ENCODE assay signal across 18 cellular contexts in genomic region chr20:52937701-52938100, GRCh38. TPM values are rescaled to one million over a fixed set of nuclear protein-coding genes. Genes with fewer than 3 reads are reported as not detected.
A peak's percentile ranks its signal among the peaks of the same experiment; 100 is the strongest.
DNase-seq lines count a peak whose midpoint lies in the region; ATAC-seq and TF ChIP-seq lines count a peak whose summit lies in the region.
"Had no signal": no experiment of that assay in that cellular context is flagged by ENCODE, and none has a peak within 500 bp of the region (broad histone marks: within the 10 kb centered on the region; RNA-seq: fewer than 3 reads in every experiment).

No MANE protein-coding gene starts in this region.

- H3K4me1 Mint-ChIP-seq in endodermal cell (peaks cover 13% of the 10 kb centered on the region), type B pancreatic cell (ENCODE audit: unreplicated experiment) (no peaks in the 10 kb centered on the region), MCF 10A (ENCODE audit: insufficient read depth, unreplicated experiment) (peaks cover 9% of the 10 kb centered on the region)
- H3K4me1 Mint-ChIP-seq in activated CD4-positive, alpha-beta T cell treated with anti-CD3 and anti-CD28 coated beads for 36 hours = no peaks in the 10 kb centered on the region
- H3K4me1 Mint-ChIP-seq: activated CD4-positive, alpha-beta T cell treated with anti-CD3 and anti-CD28 coated beads, Interleukin-2, amount 10 ng/mL, durations not matched to agents 7 days and 5 days; memory B cell had no signal

- POLR2A ChIA-PET in PC-3 (lab: Charles Lee; ENCODE audit: unreplicated experiment) = no interaction called here
- POLR2A ChIA-PET in MCF 10A (lab: Yijun Ruan, JAX) = interaction anchor here (0.9 kb wide), 1 partner anchor 11 kb away, joined by 6 read pairs; no protein-coding TSS in a partner anchor
- POLR2A ChIA-PET in activated CD4-positive, alpha-beta T cell treated with anti-CD3 and anti-CD28 coated beads for 36 hours (lab: Charles Lee) = no interaction called here

- H3K27me3 Mint-ChIP-seq in endodermal cell (ENCODE audit: insufficient read depth) (no peaks in the 10 kb centered on the region), type B pancreatic cell (peaks cover 3% of the 10 kb centered on the region), MCF 10A (ENCODE audit: insufficient read depth, unreplicated experiment) (peaks cover 8% of the 10 kb centered on the region)
- H3K27me3 Mint-ChIP-seq in activated CD4-positive, alpha-beta T cell treated with anti-CD3 and anti-CD28 coated beads for 36 hours = no peaks in the 10 kb centered on the region
- H3K27me3 Mint-ChIP-seq: activated CD4-positive, alpha-beta T cell treated with anti-CD3 and anti-CD28 coated beads, Interleukin-2, amount 10 ng/mL, durations not matched to agents 7 days and 5 days had no signal

- H3K36me3 Mint-ChIP-seq in endodermal cell (ENCODE audit: low read depth) = no peaks in the 10 kb centered on the region
- no peaks in the 10 kb centered on the region for H3K36me3 Mint-ChIP-seq in type B pancreatic cell
- no peaks in the 10 kb centered on the region for H3K36me3 Mint-ChIP-seq in MCF 10A (ENCODE audit: insufficient read depth, unreplicated experiment)
- H3K36me3 Mint-ChIP-seq in activated CD4-positive, alpha-beta T cell treated with anti-CD3 and anti-CD28 coated beads for 36 hours (ENCODE audit: low read depth) = no peaks in the 10 kb centered on the region
- H3K36me3 Mint-ChIP-seq: memory B cell had no signal

- no peaks in the 10 kb centered on the region for H3K4me1 ChIP-seq in PC-3 (ENCODE audit: insufficient read depth, low read length)
- H3K4me1 ChIP-seq in endodermal cell (ENCODE audit: control insufficient read depth, insufficient read depth, low read length) = peaks cover 7% of the 10 kb centered on the region
- H3K4me1 ChIP-seq: adrenal gland, colonic mucosa had no signal

- CTCF ChIA-PET in PC-3 (lab: Charles Lee) = no interaction called here
- CTCF ChIA-PET in MCF 10A (lab: Yijun Ruan, JAX) = interaction anchor here (0.7 to 0.9 kb wide), 2 partner anchors 38 to 212 kb away, joined by 3 read pairs; no protein-coding TSS in a partner anchor
- CTCF ChIA-PET in activated CD4-positive, alpha-beta T cell treated with anti-CD3 and anti-CD28 coated beads for 36 hours (lab: Charles Lee) = no interaction called here

- DNase-seq in SIG-M5 treated with dmso at 0.1 percent for 504 hours (lab: John Stamatoyannopoulos, UW; ENCODE audit: unreplicated experiment) = peak; percentile 32
- DNase-seq in SIG-M5 (lab: John Stamatoyannopoulos, UW) = no peak
- DNase-seq in PC-3 = no peak
- peak; percentile 63 for DNase-seq in endodermal cell
- DNase-seq in type B pancreatic cell (ENCODE audit: extremely low spot score, unreplicated experiment) = no peak
- no peak for DNase-seq in MCF 10A (ENCODE audit: unreplicated experiment)
- no peak for DNase-seq in activated CD4-positive, alpha-beta T cell treated with anti-CD3 and anti-CD28 coated beads for 36 hours
- DNase-seq in NCI-H2107 (lab: John Stamatoyannopoulos, UW) = no peak
- DNase-seq: activated CD4-positive, alpha-beta T cell treated with anti-CD3 and anti-CD28 coated beads, Interleukin-2, amount 10 ng/mL, durations not matched to agents 7 days and 5 days; activated T-cell treated with anti-CD3 and anti-CD28 coated beads, Interleukin-2, amount 50 U/mL, for 72 hours; adrenal gland; colonic mucosa; DMS53; esophagus squamous epithelium; hypothalamus; occipital lobe had no signal

- H3K27me3 ChIP-seq in PC-3 (ENCODE audit: low read length) (peaks cover 12% of the 10 kb centered on the region; the same call in 1 of the 2 replicates), endodermal cell (ENCODE audit: control insufficient read depth, insufficient read depth, low read length, poor library complexity, severe bottlenecking) (no peaks in the 10 kb centered on the region)
- H3K27me3 ChIP-seq: adrenal gland, colonic mucosa, esophagus squamous epithelium had no signal

- H3K4me2 ChIP-seq in PC-3 (ENCODE audit: low read length) = no peak overlapping the region

- no peaks in the 10 kb centered on the region for H4K20me1 ChIP-seq in PC-3 (ENCODE audit: low read length)

- H3K4me3 Mint-ChIP-seq in endodermal cell (no peak overlapping the region), type B pancreatic cell (no peak overlapping the region), MCF 10A (ENCODE audit: unreplicated experiment) (no peak overlapping the region)
- no peak overlapping the region for H3K4me3 Mint-ChIP-seq in activated CD4-positive, alpha-beta T cell treated with anti-CD3 and anti-CD28 coated beads for 36 hours
- H3K4me3 Mint-ChIP-seq: activated CD4-positive, alpha-beta T cell treated with anti-CD3 and anti-CD28 coated beads, Interleukin-2, amount 10 ng/mL, durations not matched to agents 7 days and 5 days; activated T-cell treated with anti-CD3 and anti-CD28 coated beads, Interleukin-2, amount 50 U/mL, for 72 hours; memory B cell; T-helper 1 cell treated with Interleukin-12 subunit alpha and Interleukin-12 subunit beta and Interleukin-4 antibody, amounts not matched to agents 30 μg/mL and 1 μg/mL, for 36 hours had no signal

- intact Hi-C loops in PC-3 (cut with micrococcal nuclease) (no loop called here), MCF 10A (cut with micrococcal nuclease) (no loop called here)
- intact Hi-C loops in activated CD4-positive, alpha-beta T cell treated with anti-CD3 and anti-CD28 coated beads for 36 hours (cut with DNase I, micrococcal nuclease) = no loop called here

- 0 out of 2 replicates have a peak, but pooled peaks cover 4% of the 10 kb centered on the region for H3K9me3 ChIP-seq in PC-3 (ENCODE audit: low read length)
- peaks cover 16% of the 10 kb centered on the region for H3K9me3 ChIP-seq in endodermal cell (ENCODE audit: control insufficient read depth, low read length)
- H3K9me3 ChIP-seq: adrenal gland, colonic mucosa, esophagus squamous epithelium had no signal

- H3K27ac Mint-ChIP-seq in endodermal cell (peak overlapping the region; percentile 40), type B pancreatic cell (no peak overlapping the region), MCF 10A (ENCODE audit: low read depth, unreplicated experiment) (no peak overlapping the region)
- no peak overlapping the region for H3K27ac Mint-ChIP-seq in activated CD4-positive, alpha-beta T cell treated with anti-CD3 and anti-CD28 coated beads for 36 hours
- H3K27ac Mint-ChIP-seq: activated CD4-positive, alpha-beta T cell treated with anti-CD3 and anti-CD28 coated beads, Interleukin-2, amount 10 ng/mL, durations not matched to agents 7 days and 5 days; activated T-cell treated with anti-CD3 and anti-CD28 coated beads, Interleukin-2, amount 50 U/mL, for 72 hours; memory B cell; T-helper 1 cell treated with Interleukin-12 subunit alpha and Interleukin-12 subunit beta and Interleukin-4 antibody, amounts not matched to agents 30 μg/mL and 1 μg/mL, for 36 hours had no signal

- TF ChIP-seq CTCF in PC-3 (conservative IDR thresholded peaks at IDR 0.05; ENCODE audit: low read depth, low read length) (0 out of 2 replicates have a peak, but pooled peaks have one; percentile 20), endodermal cell (conservative IDR thresholded peaks at IDR 0.05) (peak; percentile 63), type B pancreatic cell (conservative IDR thresholded peaks at IDR 0.05) (peak; percentile 38), MCF 10A (IDR thresholded peaks at IDR 0.05; ENCODE audit: unreplicated experiment) (no peak)

- no peak overlapping the region for H2AFZ ChIP-seq in PC-3 (ENCODE audit: low read length)

- H3K9me3 Mint-ChIP-seq in endodermal cell (peaks cover 5% of the 10 kb centered on the region), type B pancreatic cell (peaks cover 12% of the 10 kb centered on the region), MCF 10A (ENCODE audit: unreplicated experiment) (no peaks in the 10 kb centered on the region)
- H3K9me3 Mint-ChIP-seq in activated CD4-positive, alpha-beta T cell treated with anti-CD3 and anti-CD28 coated beads for 36 hours (ENCODE audit: low read depth) = no peaks in the 10 kb centered on the region
- H3K9me3 Mint-ChIP-seq: activated CD4-positive, alpha-beta T cell treated with anti-CD3 and anti-CD28 coated beads, Interleukin-2, amount 10 ng/mL, durations not matched to agents 7 days and 5 days; memory B cell had no signal

- no peak overlapping the region for H3K9ac ChIP-seq in PC-3 (ENCODE audit: low read length)
- no peak overlapping the region for H3K9ac ChIP-seq in endodermal cell (ENCODE audit: extremely low read depth, low read length, poor library complexity, severe bottlenecking)

- H3K27ac ChIP-seq in PC-3 (ENCODE audit: low read length) = no peak overlapping the region
- H3K27ac ChIP-seq in endodermal cell (ENCODE audit: low read depth, low read length) = no peak overlapping the region
- H3K27ac ChIP-seq: adrenal gland, colonic mucosa, esophagus squamous epithelium had no signal

- H3K4me3 ChIP-seq in PC-3 (ENCODE audit: low read length) (no peak overlapping the region), endodermal cell (ENCODE audit: low read length) (peak overlapping the region; percentile 24)
- H3K4me3 ChIP-seq: colonic mucosa, esophagus squamous epithelium had no signal

- no peaks in the 10 kb centered on the region for H3F3A ChIP-seq in PC-3 (ENCODE audit: low read length, unreplicated experiment)

- WGBS in endodermal cell (ENCODE audit: insufficient coverage in 1 of 2, insufficient read length in 1 of 2), 2 experiments = 77 to 100% methylated on average over 1 to 3 of the region's 3 CpGs

- BruUV-seq in PC-3 (replicated peaks; lab: Mats Ljungman, UMichigan) (no TSS peak), MCF 10A (replicated peaks; lab: Mats Ljungman, UMichigan) (no TSS peak)

- ATAC-seq in PC-3 = no peak
- ATAC-seq in activated CD4-positive, alpha-beta T cell treated with anti-CD3 and anti-CD28 coated beads for 36 hours = no peak
- ATAC-seq: activated T-cell treated with anti-CD3 and anti-CD28 coated beads, Interleukin-2, amount 50 U/mL, for 72 hours had no signal

- H3K36me3 ChIP-seq in PC-3 (ENCODE audit: low read depth, low read length) (no peaks in the 10 kb centered on the region), endodermal cell (ENCODE audit: control insufficient read depth, insufficient read depth, low read length) (no peaks in the 10 kb centered on the region)
- H3K36me3 ChIP-seq: adrenal gland, colonic mucosa, esophagus squamous epithelium had no signal

- H3K79me2 ChIP-seq in PC-3 (ENCODE audit: low read length) = no peaks in the 10 kb centered on the region

- no peaks in the 10 kb centered on the region for H3K9me2 ChIP-seq in PC-3 (replicated peaks; ENCODE audit: low read length)

RNA-seq across cellular contexts. Expression of gene TSHZ2, which starts 34.5 kb away (rescaled TPM):
- total RNA-seq in PC-3 (2014; rRNA removed) (not detected in 2 replicates), endodermal cell (under 1 TPM; 0.07 to 0.31 TPM), type B pancreatic cell (ENCODE audit: low replicate concordance) (17.6 and 45.5 TPM in 2 replicates), MCF 10A (2022) (1.6 and 2.3 TPM in 2 replicates)
- 5.2 TPM for polyA plus RNA-seq in endodermal cell (2013, experiment 1 of 2)
- 3.5 TPM for polyA plus RNA-seq in endodermal cell (2013, experiment 2 of 2)
- total RNA-seq in activated CD4-positive, alpha-beta T cell treated with anti-CD3 and anti-CD28 coated beads for 36 hours = 10 to 100 TPM; 25.9 to 43.6 TPM

Comparison
In these comparisons a context has a peak if more than half of its experiments do, and no peak if none do; other contexts are left out.
1. DNase-seq: peak in SIG-M5 treated with dmso at 0.1 percent for 504 hours (single experiment) and endodermal cell (single experiment); none in SIG-M5 (single experiment), PC-3 (single experiment), type B pancreatic cell (single experiment), MCF 10A (single experiment), activated CD4-positive, alpha-beta T cell treated with anti-CD3 and anti-CD28 coated beads for 36 hours (single experiment) and NCI-H2107 (single experiment).